In the genomic region with DNA sequence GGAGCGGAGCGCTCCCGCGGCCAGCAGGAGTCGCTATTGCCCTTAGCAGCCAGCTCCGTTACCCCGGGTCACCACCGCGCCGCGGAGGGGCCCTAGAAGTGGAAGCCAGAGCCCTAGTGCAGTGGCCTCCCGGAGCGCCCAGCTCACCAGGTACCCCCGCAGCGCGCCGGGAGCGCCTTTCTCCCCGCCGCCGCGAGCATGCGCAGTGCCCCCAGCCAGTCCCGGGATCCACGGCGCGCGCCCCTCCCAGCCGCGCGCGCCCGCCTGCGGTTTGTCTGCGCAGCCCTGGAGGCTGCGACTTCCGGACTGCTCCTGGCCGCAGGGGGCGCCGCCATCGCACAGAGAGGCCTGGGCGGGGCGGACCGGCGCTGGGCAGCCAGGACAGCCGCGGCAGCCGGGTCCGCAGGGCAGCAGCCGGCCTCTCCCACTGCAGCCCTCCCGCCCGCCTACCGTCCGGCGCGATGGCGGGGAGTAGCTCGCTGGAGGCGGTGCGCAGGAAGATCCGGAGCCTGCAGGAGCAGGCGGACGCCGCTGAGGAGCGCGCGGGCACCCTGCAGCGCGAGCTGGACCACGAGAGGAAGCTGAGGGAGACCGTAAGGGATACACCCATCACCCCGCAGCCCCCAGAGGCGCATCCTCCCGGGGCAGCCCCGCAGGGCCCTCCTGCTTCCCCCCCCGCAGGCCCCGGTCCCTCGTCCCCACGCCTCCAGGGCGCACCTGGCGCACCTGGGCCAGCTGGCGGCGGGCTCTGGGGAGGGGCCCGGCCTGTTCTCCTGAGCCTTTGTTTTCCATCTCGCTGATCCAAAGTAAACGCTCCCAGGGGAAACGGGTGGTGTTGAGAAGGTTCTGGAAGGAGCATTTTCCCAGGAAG, we compare ENCODE assay signal across 8 cellular contexts. TPM values are rescaled to one million over a fixed set of nuclear protein-coding genes. Genes with fewer than 3 reads are reported as not detected.
DNase-seq lines count a peak whose midpoint lies in the region; ATAC-seq, FAIRE-seq and TF ChIP-seq lines count a peak whose summit lies in the region.

No MANE protein-coding gene starts in this region.

- under 1% methylated on average over 87 of the region's 87 CpGs for WGBS in HUES64

- H3K9me3 ChIP-seq in HUES64 (ENCODE audit: insufficient read depth, low read depth, low read length) (no peaks in the 10 kb centered on the region), OCI-LY3 (ENCODE audit: insufficient read depth, low read length) (no peaks in the 10 kb centered on the region), mucosa of stomach (ENCODE audit: control insufficient read depth, low read length) (no peaks in the 10 kb centered on the region)

- FAIRE-seq in D721Med (lab: Jason Lieb, UNC) = no peak

- H3K4me3 ChIP-seq in HUES64 (ENCODE audit: low read length) (peak overlapping the region; percentile 58), OCI-LY3 (ENCODE audit: low read length) (peak overlapping the region; percentile 85), epithelial cell of proximal tubule (ENCODE audit: low read depth, low read length) (peak overlapping the region; percentile 75), mucosa of stomach (ENCODE audit: low read length) (peak overlapping the region; percentile 71)

- peaks cover 72% of the 10 kb centered on the region for H3K4me1 ChIP-seq in HUES64 (ENCODE audit: insufficient read depth, low read length)
- peaks cover 12% of the 10 kb centered on the region for H3K4me1 ChIP-seq in OCI-LY3 (ENCODE audit: low read length)
- H3K4me1 ChIP-seq in mucosa of stomach (ENCODE audit: control insufficient read depth, insufficient read depth, low read length) = peaks cover 55% of the 10 kb centered on the region

- DNase-seq in D721Med (ENCODE audit: insufficient read length, low spot score) (peak; percentile 85), activated T-cell treated with anti-CD3 and anti-CD28 coated beads for 4 hours (peak; percentile 71), epithelial cell of proximal tubule (ENCODE audit: low read depth) (no peak)
- peak; percentile 91 for DNase-seq in stimulated activated CD8-positive, alpha-beta memory T cell treated with anti-CD3 and anti-CD28 coated beads, Interleukin-4, amount 100 ng/mL, for 48 hours

- peak overlapping the region; percentile 64 for H3K9ac ChIP-seq in HUES64 (ENCODE audit: low read depth, low read length)
- H3K9ac ChIP-seq in OCI-LY3 (ENCODE audit: low read length) = peak overlapping the region; percentile 61
- H3K9ac ChIP-seq in mucosa of stomach (ENCODE audit: low read length) = peak overlapping the region; percentile 97

- H3K79me2 ChIP-seq in OCI-LY3 (ENCODE audit: low read length) = no peaks in the 10 kb centered on the region

- H3K36me3 ChIP-seq in HUES64 (ENCODE audit: insufficient read depth, low read length) (peaks cover 79% of the 10 kb centered on the region), OCI-LY3 (replicated peaks; ENCODE audit: low read depth, low read length) (no peaks in the 10 kb centered on the region), mucosa of stomach (ENCODE audit: control insufficient read depth, insufficient read depth, low read length) (no peaks in the 10 kb centered on the region)

- no peaks in the 10 kb centered on the region for H4K20me1 ChIP-seq in OCI-LY3 (ENCODE audit: insufficient read depth, low read length)

- peak overlapping the region; percentile 78 for H2AFZ ChIP-seq in OCI-LY3 (ENCODE audit: low read depth, low read length)

- H3K27me3 ChIP-seq in HUES64 (ENCODE audit: insufficient read depth, low read length) = no peaks in the 10 kb centered on the region
- peaks cover 44% of the 10 kb centered on the region for H3K27me3 ChIP-seq in OCI-LY3 (ENCODE audit: low read depth, low read length)
- peaks cover 25% of the 10 kb centered on the region for H3K27me3 ChIP-seq in mucosa of stomach (ENCODE audit: control insufficient read depth, insufficient read depth, low read length)

- H3K4me2 ChIP-seq in OCI-LY3 (ENCODE audit: low read length) = peak overlapping the region; percentile 81

- peak; percentile 71 for TF ChIP-seq CTCF in D721Med (IDR thresholded peaks at IDR 0.05; ENCODE audit: insufficient read depth, missing control alignments)
- peak; percentile 83 for TF ChIP-seq CTCF in OCI-LY3 (IDR thresholded peaks at IDR 0.05; ENCODE audit: low read depth, low read length)
- peak; percentile 85 for TF ChIP-seq CTCF in epithelial cell of proximal tubule (conservative IDR thresholded peaks at IDR 0.05; ENCODE audit: low read depth, low read length)

- H3K27ac ChIP-seq in HUES64 (ENCODE audit: low read depth, low read length) (peak overlapping the region; percentile 78; the same call in 1 of the 2 replicates), OCI-LY3 (ENCODE audit: low read length) (peak overlapping the region; percentile 10; the same call in 1 of the 2 replicates)

- ATAC-seq in GM21515 (IDR thresholded peaks at IDR 0.05; ENCODE audit: unreplicated experiment) = peak; percentile 86

RNA-seq across cellular contexts. Expression of a gene that starts 5.8 kb away (rescaled TPM):
- polyA plus RNA-seq in HUES64 (2013, experiment 1 of 2) = 315 TPM
- 324 TPM for polyA plus RNA-seq in HUES64 (2013, experiment 2 of 2)
- 887 and 925 TPM in 2 replicates for total RNA-seq in epithelial cell of proximal tubule
